Comparison of ENCODE assay signal across 10 cellular contexts in the genomic region with DNA sequence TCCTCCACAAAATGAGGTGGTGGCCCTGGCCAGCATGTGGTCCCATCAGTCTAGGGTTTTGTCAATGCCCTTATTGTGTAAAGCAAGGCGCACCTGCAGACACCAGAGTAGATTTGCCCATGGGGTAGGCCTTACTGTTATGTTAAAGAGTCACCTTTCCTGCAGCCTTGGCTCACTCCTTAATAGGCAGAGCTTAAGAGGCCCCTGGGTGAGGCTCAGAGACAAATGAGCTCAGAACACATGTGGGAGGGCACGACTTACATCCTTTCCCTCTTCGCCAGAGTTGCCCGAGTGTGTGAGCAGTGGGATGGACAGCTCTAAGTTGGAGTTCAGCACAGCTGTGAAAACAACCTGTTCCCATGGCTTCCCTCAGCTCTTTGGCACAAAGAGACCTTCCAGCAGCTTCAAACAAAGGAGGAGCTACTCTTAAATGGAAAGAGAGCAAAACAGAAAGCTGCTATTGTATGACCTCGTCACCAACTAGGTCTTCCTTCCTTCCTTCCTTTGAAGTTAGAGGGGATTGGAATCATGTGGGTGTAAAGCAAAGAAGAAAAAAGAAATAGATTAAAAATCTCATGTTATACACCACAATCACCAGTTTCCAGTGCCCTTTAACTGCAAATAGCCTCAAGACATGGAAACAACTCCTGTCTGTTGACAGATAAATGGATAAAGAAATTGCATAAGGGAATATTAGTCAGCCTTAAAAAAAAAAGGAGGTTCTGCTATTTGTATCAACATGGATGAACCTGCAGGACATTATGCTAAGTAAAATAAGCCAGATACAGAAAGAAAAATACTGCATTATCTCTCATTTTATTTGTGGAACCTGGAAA. TPM values are rescaled to one million over a fixed set of nuclear protein-coding genes. Genes with fewer than 3 reads are reported as not detected.
DNase-seq lines count a peak whose midpoint lies in the region; ATAC-seq and TF ChIP-seq lines count a peak whose summit lies in the region.
"Had no signal": no experiment of that assay in that cellular context is flagged by ENCODE, and none has a peak within 500 bp of the region (broad histone marks: within the 10 kb centered on the region; RNA-seq: fewer than 3 reads in every experiment).

No MANE protein-coding gene starts in this region.

- peak; percentile 10 for DNase-seq in NOMO-1 treated with DMSO at 0.1 percent for 48 hours (lab: John Stamatoyannopoulos, UW; ENCODE audit: unreplicated experiment)
- DNase-seq in NOMO-1 (lab: John Stamatoyannopoulos, UW; ENCODE audit: unreplicated experiment in 2 of 2) = no peak
- DNase-seq in activated T-helper 2 cell treated with anti-CD3 and anti-CD28 coated beads, Interferon-gamma antibody, Interleukin-2, Interleukin-4, amounts not matched to agents 10 μg/mL and 5 μg/mL and 100 μg/mL, durations not matched to agents 14 hours and 24 hours and 36 hours (ENCODE audit: low spot score) = no peak
- DNase-seq in left ventricle myocardium superior = no peak
- peak in 1 of 2 donors; percentile 23 for DNase-seq in stimulated activated naive CD8-positive, alpha-beta T cell treated with anti-CD3 and anti-CD28 coated beads, Interleukin-15, amount 100 ng/mL, for 72 hours
- no peak for DNase-seq in OCI-LY7 (ENCODE audit: low spot score)
- DNase-seq: NCI-H2227 treated with DMSO at 0.1 percent for 48 hours had no signal

- H4K20me1 ChIP-seq in OCI-LY7 (ENCODE audit: insufficient read depth, low read length) = no peaks in the 10 kb centered on the region

- ATAC-seq in left ventricle myocardium superior (peak; percentile 88), GM19328 (IDR thresholded peaks at IDR 0.05; ENCODE audit: unreplicated experiment) (no peak), HG02884 (IDR thresholded peaks at IDR 0.05; ENCODE audit: unreplicated experiment) (no peak)
- peak; percentile 70 for ATAC-seq in stimulated activated naive CD8-positive, alpha-beta T cell treated with anti-CD3 and anti-CD28 coated beads, Interleukin-15, amount 100 ng/mL, for 72 hours

- H3K27ac ChIP-seq in OCI-LY7 (ENCODE audit: low read depth, low read length, poor library complexity, severe bottlenecking) = no peak overlapping the region
- H3K27ac ChIP-seq: C4-2B had no signal

- H3K4me3 ChIP-seq in OCI-LY7 (ENCODE audit: low read depth, low read length, poor library complexity, severe bottlenecking) = no peak overlapping the region

- peaks cover 20% of the 10 kb centered on the region for H3K4me1 Mint-ChIP-seq in activated T-helper 2 cell treated with anti-CD3 and anti-CD28 coated beads, Interferon-gamma antibody, Interleukin-2, Interleukin-4, amounts not matched to agents 10 μg/mL and 5 μg/mL and 100 μg/mL, durations not matched to agents 14 hours and 24 hours and 36 hours (ENCODE audit: low read depth)
- peaks cover 76% of the 10 kb centered on the region for H3K4me1 Mint-ChIP-seq in stimulated activated naive CD8-positive, alpha-beta T cell treated with anti-CD3 and anti-CD28 coated beads, Interleukin-15, amount 100 ng/mL, for 72 hours

- H3K4me3 Mint-ChIP-seq in activated T-helper 2 cell treated with anti-CD3 and anti-CD28 coated beads, Interferon-gamma antibody, Interleukin-2, Interleukin-4, amounts not matched to agents 10 μg/mL and 5 μg/mL and 100 μg/mL, durations not matched to agents 14 hours and 24 hours and 36 hours (ENCODE audit: low read depth) = peak overlapping the region; percentile 49
- peak overlapping the region; percentile 83 to 87 for H3K4me3 Mint-ChIP-seq in stimulated activated naive CD8-positive, alpha-beta T cell treated with anti-CD3 and anti-CD28 coated beads, Interleukin-15, amount 100 ng/mL, for 72 hours

- no peaks in the 10 kb centered on the region for H3K79me2 ChIP-seq in OCI-LY7 (ENCODE audit: insufficient read depth, low read depth, low read length)

- H3K27me3 Mint-ChIP-seq in activated T-helper 2 cell treated with anti-CD3 and anti-CD28 coated beads, Interferon-gamma antibody, Interleukin-2, Interleukin-4, amounts not matched to agents 10 μg/mL and 5 μg/mL and 100 μg/mL, durations not matched to agents 14 hours and 24 hours and 36 hours (ENCODE audit: low read depth) = peaks cover 11% of the 10 kb centered on the region
- H3K27me3 Mint-ChIP-seq in stimulated activated naive CD8-positive, alpha-beta T cell treated with anti-CD3 and anti-CD28 coated beads, Interleukin-15, amount 100 ng/mL, for 72 hours = no peaks in the 10 kb centered on the region

- H3K27ac Mint-ChIP-seq in activated T-helper 2 cell treated with anti-CD3 and anti-CD28 coated beads, Interferon-gamma antibody, Interleukin-2, Interleukin-4, amounts not matched to agents 10 μg/mL and 5 μg/mL and 100 μg/mL, durations not matched to agents 14 hours and 24 hours and 36 hours = peak overlapping the region; percentile 82
- H3K27ac Mint-ChIP-seq in stimulated activated naive CD8-positive, alpha-beta T cell treated with anti-CD3 and anti-CD28 coated beads, Interleukin-15, amount 100 ng/mL, for 72 hours = peak overlapping the region; percentile 75 to 92

- intact Hi-C loops in activated T-helper 2 cell treated with anti-CD3 and anti-CD28 coated beads, Interferon-gamma antibody, Interleukin-2, Interleukin-4, amounts not matched to agents 10 μg/mL and 5 μg/mL and 100 μg/mL, durations not matched to agents 14 hours and 24 hours and 36 hours (cut with micrococcal nuclease) = loop anchor here (2.0 kb wide), 1 partner anchor 32 kb away; no protein-coding TSS in a partner anchor
- intact Hi-C loops in left ventricle myocardium superior (cut with micrococcal nuclease) (no loop called here), OCI-LY7 (cut with micrococcal nuclease; ENCODE audit: unreplicated experiment) (no loop called here)

- H3K9me3 Mint-ChIP-seq in activated T-helper 2 cell treated with anti-CD3 and anti-CD28 coated beads, Interferon-gamma antibody, Interleukin-2, Interleukin-4, amounts not matched to agents 10 μg/mL and 5 μg/mL and 100 μg/mL, durations not matched to agents 14 hours and 24 hours and 36 hours = no peaks in the 10 kb centered on the region
- H3K9me3 Mint-ChIP-seq in stimulated activated naive CD8-positive, alpha-beta T cell treated with anti-CD3 and anti-CD28 coated beads, Interleukin-15, amount 100 ng/mL, for 72 hours = no peaks in the 10 kb centered on the region

- H2AFZ ChIP-seq in OCI-LY7 (ENCODE audit: low read length) = no peak overlapping the region

- H3K9me2 ChIP-seq in OCI-LY7 (ENCODE audit: insufficient read depth, low read length) = no peaks in the 10 kb centered on the region

- POLR2A ChIA-PET in OCI-LY7 (lab: Charles Lee) = interaction anchor here (1.0 to 1.4 kb wide), 2 partner anchors 9 to 13 kb away, joined by 3 read pairs; no protein-coding TSS in a partner anchor

- H3K9me3 ChIP-seq in OCI-LY7 (ENCODE audit: low read length) = no peaks in the 10 kb centered on the region

- H3K36me3 ChIP-seq in OCI-LY7 (ENCODE audit: insufficient read depth, low read length) = no peaks in the 10 kb centered on the region

- no peak overlapping the region for H3K4me2 ChIP-seq in OCI-LY7 (ENCODE audit: low read length)

- TF ChIP-seq CTCF in OCI-LY7 (conservative IDR thresholded peaks at IDR 0.05; ENCODE audit: low read length) = no peak

- no peaks in the 10 kb centered on the region for H3K4me1 ChIP-seq in OCI-LY7 (ENCODE audit: insufficient read depth, low read length, poor library complexity, severe bottlenecking)

- no peaks in the 10 kb centered on the region for H3K36me3 Mint-ChIP-seq in activated T-helper 2 cell treated with anti-CD3 and anti-CD28 coated beads, Interferon-gamma antibody, Interleukin-2, Interleukin-4, amounts not matched to agents 10 μg/mL and 5 μg/mL and 100 μg/mL, durations not matched to agents 14 hours and 24 hours and 36 hours (ENCODE audit: low read depth)

- no TSS peak for BruUV-seq in OCI-LY7 (replicated peaks; lab: Mats Ljungman, UMichigan)

- CTCF ChIA-PET in OCI-LY7 (lab: Charles Lee; ENCODE audit: unreplicated experiment) = no interaction called here

RNA-seq across cellular contexts. Expression of gene XPNPEP1, which starts 11.9 kb away (rescaled TPM):
- total RNA-seq in activated T-helper 2 cell treated with anti-CD3 and anti-CD28 coated beads, Interferon-gamma antibody, Interleukin-2, Interleukin-4, amounts not matched to agents 10 μg/mL and 5 μg/mL and 100 μg/mL, durations not matched to agents 14 hours and 24 hours and 36 hours = 79.4 and 88.2 TPM in 2 replicates
- total RNA-seq in left ventricle myocardium superior (36.4 TPM), OCI-LY7 (2022) (130 and 136 TPM in 2 replicates)
- total RNA-seq in OCI-LY7 (2014; rRNA removed; shearing (Covaris generic)) = 234 and 237 TPM in 2 replicates

Comparison
In these comparisons a context has a peak if more than half of its experiments do, and no peak if none do; other contexts are left out.
1. ATAC-seq: peak in left ventricle myocardium superior (single experiment) and stimulated activated naive CD8-positive, alpha-beta T cell treated with anti-CD3 and anti-CD28 coated beads, Interleukin-15, amount 100 ng/mL, for 72 hours (single experiment); none in GM19328 (single experiment) and HG02884 (single experiment).